In the genomic region with DNA sequence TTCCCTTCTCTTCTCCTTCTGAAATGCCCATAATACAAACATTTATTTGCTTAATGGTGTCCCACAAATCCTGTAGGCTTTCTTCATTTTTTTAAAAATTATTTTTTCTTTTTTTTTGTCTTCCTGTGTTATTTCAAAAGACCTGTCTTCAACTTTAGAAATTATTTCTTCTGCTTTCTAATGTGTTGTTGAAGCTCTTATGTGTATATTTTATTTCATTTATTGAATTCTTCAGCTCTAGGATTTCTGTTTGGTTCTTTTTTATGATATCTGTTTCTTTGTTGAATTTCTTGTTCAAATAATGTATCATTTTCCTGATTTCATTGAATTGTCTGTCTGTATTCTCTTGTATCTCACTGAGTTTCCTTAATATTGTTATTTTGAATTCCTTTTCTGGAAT, we compare ENCODE assay signal across 28 cellular contexts.
"Had no signal": no experiment of that assay in that cellular context is flagged by ENCODE, and none has a peak within 500 bp of the region (broad histone marks: within the 10 kb centered on the region; RNA-seq: fewer than 3 reads in every experiment).

No MANE protein-coding gene starts in this region.

- H3K27ac Mint-ChIP-seq: activated naive CD4-positive, alpha-beta T cell treated with anti-CD3 and anti-CD28 coated beads, Interleukin-2, amount 10 ng/mL, durations not matched to agents 7 days and 5 days; activated naive CD8-positive, alpha-beta T cell; activated T-helper 1 cell treated with anti-CD3 and anti-CD28 coated beads, Interleukin-12 subunit alpha, Interleukin-12 subunit beta, Interleukin-2, Interleukin-4 antibody, amounts not matched to agents 30 ng/mL and 10 ng/mL and 1 ng/mL, durations not matched to agents 14 hours and 24 hours and 36 hours; activated T-helper 2 cell treated with anti-CD3 and anti-CD28 coated beads, Interferon-gamma antibody, Interleukin-2, Interleukin-4, amounts not matched to agents 10 μg/mL and 5 μg/mL and 100 μg/mL, durations not matched to agents 14 hours and 24 hours and 36 hours; dendritic cell treated with granulocyte-macrophage colony-stimulating factor and Interleukin-4, amounts not matched to agents 40 ng/mL and 50 ng/mL, for 4 days; endodermal cell; WTC11 had no signal

- H3K4me3 Mint-ChIP-seq: activated naive CD4-positive, alpha-beta T cell treated with anti-CD3 and anti-CD28 coated beads, Interleukin-2, amount 10 ng/mL, durations not matched to agents 7 days and 5 days; activated naive CD8-positive, alpha-beta T cell; activated T-cell treated with anti-CD3 and anti-CD28 coated beads, Interleukin-2, amount 50 U/mL, for 4 hours; activated T-helper 1 cell treated with anti-CD3 and anti-CD28 coated beads, Interleukin-12 subunit alpha, Interleukin-12 subunit beta, Interleukin-2, Interleukin-4 antibody, amounts not matched to agents 30 ng/mL and 10 ng/mL and 1 ng/mL, durations not matched to agents 14 hours and 24 hours and 36 hours; central memory CD8-positive, alpha-beta T cell; dendritic cell treated with granulocyte-macrophage colony-stimulating factor and Interleukin-4, amounts not matched to agents 40 ng/mL and 50 ng/mL, for 4 days; endodermal cell; WTC11 had no signal

- DNase-seq: activated CD4-positive, alpha-beta T cell treated with anti-CD3 and anti-CD28 coated beads for 1 hour; activated CD4-positive, alpha-beta T cell treated with anti-CD3 and anti-CD28 coated beads for 48 hours; activated CD4-positive, alpha-beta T cell treated with anti-CD3 and anti-CD28 coated beads, Interleukin-2, amount 50 U/mL, for 1 hour; activated CD4-positive, alpha-beta T cell treated with anti-CD3 and anti-CD28 coated beads, Interleukin-2, amount 50 U/mL, for 48 hours; activated CD8-positive, alpha-beta memory T cell treated with anti-CD3 and anti-CD28 coated beads, Interleukin-2, amount 50 U/mL, for 48 hours; activated effector memory CD4-positive, alpha-beta T cell treated with anti-CD3 and anti-CD28 coated beads, Interleukin-2, amount 50 U/mL, for 16 hours; activated naive CD4-positive, alpha-beta T cell; activated naive CD4-positive, alpha-beta T cell treated with anti-CD3 and anti-CD28 coated beads, Interleukin-2, amount 10 ng/mL, durations not matched to agents 7 days and 5 days; activated T-cell treated with anti-CD3 and anti-CD28 coated beads, Interleukin-2, amount 50 U/mL, for 4 hours; amniotic stem cell; anterior cingulate cortex; brain microvascular endothelial cell; dorsolateral prefrontal cortex; effector memory CD4-positive, alpha-beta T cell; endodermal cell; erythroblast; foreskin keratinocyte; heart right ventricle; T-helper 2 cell had no signal

- FAIRE-seq: astrocyte, bronchial epithelial cell had no signal

- ATAC-seq: activated T-cell treated with anti-CD3 and anti-CD28 coated beads, Interleukin-2, amount 50 U/mL, for 4 hours; foreskin keratinocyte; gastroesophageal sphincter; heart right ventricle; WTC11 had no signal

- H3K27me3 Mint-ChIP-seq: activated naive CD4-positive, alpha-beta T cell treated with anti-CD3 and anti-CD28 coated beads, Interleukin-2, amount 10 ng/mL, durations not matched to agents 7 days and 5 days; activated naive CD8-positive, alpha-beta T cell; central memory CD8-positive, alpha-beta T cell; dendritic cell treated with granulocyte-macrophage colony-stimulating factor and Interleukin-4, amounts not matched to agents 40 ng/mL and 50 ng/mL, for 4 days had no signal

- H3K4me1 Mint-ChIP-seq: endodermal cell, WTC11 had no signal
